27 cellular contexts compared by ENCODE assay signal in the genomic region with DNA sequence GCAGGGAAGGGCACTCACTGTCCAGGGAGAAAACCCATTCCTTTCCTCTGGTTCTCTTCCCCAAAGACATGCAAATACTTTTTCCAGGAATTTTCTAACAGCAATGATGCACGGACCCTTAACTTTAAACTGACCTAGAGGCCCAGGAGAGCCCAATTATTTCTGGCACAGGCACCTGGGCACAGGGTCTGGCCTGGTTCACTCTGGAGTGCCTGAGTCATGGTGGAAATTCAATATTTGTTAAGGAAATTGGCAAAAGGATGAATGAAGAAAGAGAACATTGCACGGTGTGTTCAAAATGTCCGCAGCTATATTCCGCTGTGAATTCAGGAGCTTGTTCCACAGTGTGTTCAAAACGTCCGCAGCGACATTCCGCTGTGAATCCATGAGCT.
A peak's percentile ranks its signal among the peaks of the same experiment; 100 is the strongest.
DNase-seq lines count a peak whose midpoint lies in the region; ATAC-seq and TF ChIP-seq lines count a peak whose summit lies in the region.
"Had no signal": no experiment of that assay in that cellular context is flagged by ENCODE, and none has a peak within 500 bp of the region (broad histone marks: within the 10 kb centered on the region; RNA-seq: fewer than 3 reads in every experiment).

No MANE protein-coding gene starts in this region.

- no peak overlapping the region for H4K91ac ChIP-seq in neuronal stem cell (ENCODE audit: low read depth, low read length, poor library complexity)

- H3K4ac ChIP-seq in neuronal stem cell (ENCODE audit: low read length): no peak overlapping the region

- H3K4me3 ChIP-seq in left ventricle myocardium inferior (no peak overlapping the region), left lung (no peak overlapping the region), neuronal stem cell (ENCODE audit: low read length in 2 of 2) (no peak overlapping the region), upper lobe of left lung (no peak overlapping the region)
- H3K4me3 ChIP-seq: A549, colonic mucosa, K562, MG63, mucosa of descending colon, tibial nerve had no signal

- no peak overlapping the region for H4K8ac ChIP-seq in neuronal stem cell (ENCODE audit: low read depth, low read length)

- no peaks in the 10 kb centered on the region for H3K36me3 ChIP-seq in left ventricle myocardium inferior
- no peaks in the 10 kb centered on the region for H3K36me3 ChIP-seq in left lung
- no peaks in the 10 kb centered on the region for H3K36me3 ChIP-seq in neuronal stem cell (replicated peaks in 1 of 2; ENCODE audit: control insufficient read depth in 2 of 2, insufficient read depth in 2 of 2, low read length in 2 of 2)
- no peaks in the 10 kb centered on the region for H3K36me3 ChIP-seq in upper lobe of left lung
- H3K36me3 ChIP-seq: colonic mucosa, MG63, tibial nerve had no signal

- no peak overlapping the region for H3K4me2 ChIP-seq in neuronal stem cell (ENCODE audit: insufficient read depth, low read length, poor library complexity, severe bottlenecking)
- H3K4me2 ChIP-seq: A549 had no signal

- no peak overlapping the region for H2AK5ac ChIP-seq in neuronal stem cell (ENCODE audit: low read depth, low read length)

- no peak overlapping the region for H2BK15ac ChIP-seq in neuronal stem cell (ENCODE audit: low read length)

- H2BK120ac ChIP-seq in neuronal stem cell (ENCODE audit: low read depth, low read length): no peak overlapping the region

- no CpG with 5 or more reads among the region's 8 CpGs for whole genome bisulfite sequencing in neuronal stem cell (ENCODE audit: extremely low coverage in 2 of 2, insufficient read length in 2 of 2, insufficient replicate concordance in 1 of 2), 2 donors
- 63 to 79% methylated on average over 8 of the region's 8 CpGs for WGBS in upper lobe of left lung, 2 donors

- H2BK12ac ChIP-seq in neuronal stem cell (ENCODE audit: low read length): no peak overlapping the region

- no peak overlapping the region for H3K23ac ChIP-seq in neuronal stem cell (ENCODE audit: low read depth, low read length, poor library complexity)

- H3K9ac ChIP-seq in neuronal stem cell (ENCODE audit: low read depth, low read length, poor library complexity): no peak overlapping the region

- intact Hi-C loops in left ventricle myocardium inferior (cut with micrococcal nuclease): no loop called here
- intact Hi-C loops in cardiac septum (cut with DNase I): no loop called here
- intact Hi-C loops in left lung (cut with DNase I): no loop called here

- peaks cover 31% of the 10 kb centered on the region for H3K27me3 ChIP-seq in left ventricle myocardium inferior (ENCODE audit: low read depth)
- H3K27me3 ChIP-seq in left lung: peaks cover 0 to 29% of the 10 kb centered on the region in 2 donors
- peaks cover 0 to 23% (median 0%) of the 10 kb centered on the region in 3 experiments for H3K27me3 ChIP-seq in neuronal stem cell (ENCODE audit: control insufficient read depth in 3 of 3, insufficient read depth in 3 of 3, low read depth in 1 of 3, low read length in 3 of 3)
- no peaks in the 10 kb centered on the region for H3K27me3 ChIP-seq in upper lobe of left lung
- H3K27me3 ChIP-seq: colonic mucosa, MG63, tibial nerve had no signal

- no peak overlapping the region for H3K14ac ChIP-seq in neuronal stem cell (ENCODE audit: low read length)

- H3K27ac ChIP-seq in left ventricle myocardium inferior (replicated peaks) (peak overlapping the region; percentile 76), left lung (peak overlapping the region in 1 of 2 donors; percentile 91), neuronal stem cell (replicated peaks; ENCODE audit: low read length) (no peak overlapping the region), upper lobe of left lung (peak overlapping the region; percentile 20 to 86 (median 78))
- H3K27ac ChIP-seq: A549, foreskin keratinocyte, RWPE1 had no signal

- in situ Hi-C loops in GM13976 (cut with MboI; ENCODE audit: low sequenced_read_pairs, unreplicated experiment): no loop called here

- H2AFZ ChIP-seq in neuronal stem cell (ENCODE audit: low read length): peak overlapping the region; percentile 89

- H2BK5ac ChIP-seq in neuronal stem cell (ENCODE audit: low read length): no peak overlapping the region

- H3K9me3 ChIP-seq in left ventricle myocardium inferior (replicated peaks) (no peaks in the 10 kb centered on the region), left lung (no peaks in the 10 kb centered on the region), neuronal stem cell (replicated peaks in 1 of 2; ENCODE audit: control insufficient read depth in 2 of 2, insufficient read depth in 1 of 2, low read depth in 1 of 2, low read length in 2 of 2) (no peaks in the 10 kb centered on the region), upper lobe of left lung (no peaks in the 10 kb centered on the region)
- H3K9me3 ChIP-seq: A549, colonic mucosa, MG63, mucosa of descending colon, tibial nerve had no signal

- TF ChIP-seq POLR2A in upper lobe of left lung (IDR thresholded peaks at IDR 0.05): no peak

- DNase-seq in left ventricle myocardium inferior (no peak), cardiac septum (ENCODE audit: low spot score) (no peak), left lung (no peak), neuronal stem cell (ENCODE audit: low spot score) (no peak), upper lobe of left lung (no peak), SK-N-DZ (ENCODE audit: low spot score) (no peak), GM13976 (ENCODE audit: low spot score) (no peak), hippocampal formation (lab: John Stamatoyannopoulos, UW) (no peak)
- DNase-seq: activated CD4-positive, alpha-beta memory T cell treated with anti-CD3 and anti-CD28 coated beads for 36 hours; activated CD8-positive, alpha-beta memory T cell treated with anti-CD3 and anti-CD28 coated beads, Interleukin-2, amount 50 U/mL, for 4 hours; CD8-positive, alpha-beta memory T cell; colonic mucosa; DMS153; effector memory CD8-positive, alpha-beta T cell; foreskin keratinocyte; immature natural killer cell; MG63; NCI-H2029 treated with DMSO at 0.1 percent for 48 hours; NCI-H2227 treated with DMSO at 0.1 percent for 48 hours; NCI-H748 treated with DMSO at 0.1 percent for 48 hours; stimulated activated naive CD8-positive, alpha-beta T cell treated with anti-CD3 and anti-CD28 coated beads, Interleukin-15, Interleukin-2, amounts not matched to agents 100 U/mL and 50 U/mL, for 24 hours had no signal

- H3K4me1 ChIP-seq in left ventricle myocardium inferior (peaks cover 31% of the 10 kb centered on the region), left lung (peaks cover 0 to 59% of the 10 kb centered on the region in 2 donors), neuronal stem cell (ENCODE audit: control insufficient read depth in 2 of 2, insufficient read depth in 1 of 2, low read depth in 1 of 2, low read length in 2 of 2) (peaks cover 9 to 12% of the 10 kb centered on the region in 2 donors), upper lobe of left lung (peaks cover 20 to 47% (median 29%) of the 10 kb centered on the region in 4 donors)
- H3K4me1 ChIP-seq: A549, colonic mucosa, foreskin keratinocyte had no signal

- peak overlapping the region; percentile 20 for H3K18ac ChIP-seq in neuronal stem cell (ENCODE audit: low read length)

- ATAC-seq in left lung (peak; percentile 9), upper lobe of left lung (ENCODE audit: low FRiP score in 2 of 2) (no peak)
- ATAC-seq: A549; activated CD4-positive, CD25-positive, alpha-beta regulatory T cell treated with anti-CD3 and anti-CD28 coated beads, Interleukin-2, amount 50 U/mL, for 24 hours; effector memory CD8-positive, alpha-beta T cell; foreskin keratinocyte; stimulated activated naive CD8-positive, alpha-beta T cell treated with anti-CD3 and anti-CD28 coated beads, Interleukin-15, Interleukin-2, amounts not matched to agents 100 U/mL and 50 U/mL, for 24 hours had no signal

- TF ChIP-seq EP300 in upper lobe of left lung (IDR thresholded peaks at IDR 0.05): no peak

- TF ChIP-seq CTCF in left ventricle myocardium inferior (IDR thresholded peaks at IDR 0.05; ENCODE audit: borderline replicate concordance): no peak
- no peak for TF ChIP-seq CTCF in left lung (IDR thresholded peaks at IDR 0.05)
- no peak for TF ChIP-seq CTCF in upper lobe of left lung (IDR thresholded peaks at IDR 0.05)
- TF ChIP-seq CTCF in GM13976 (IDR thresholded peaks at IDR 0.05; ENCODE audit: borderline replicate concordance, control extremely low read depth, extremely low read depth, insufficient read depth, missing control alignments): no peak

- H3K79me1 ChIP-seq in neuronal stem cell (ENCODE audit: low read depth, low read length): no peaks in the 10 kb centered on the region
